In the genomic region with DNA sequence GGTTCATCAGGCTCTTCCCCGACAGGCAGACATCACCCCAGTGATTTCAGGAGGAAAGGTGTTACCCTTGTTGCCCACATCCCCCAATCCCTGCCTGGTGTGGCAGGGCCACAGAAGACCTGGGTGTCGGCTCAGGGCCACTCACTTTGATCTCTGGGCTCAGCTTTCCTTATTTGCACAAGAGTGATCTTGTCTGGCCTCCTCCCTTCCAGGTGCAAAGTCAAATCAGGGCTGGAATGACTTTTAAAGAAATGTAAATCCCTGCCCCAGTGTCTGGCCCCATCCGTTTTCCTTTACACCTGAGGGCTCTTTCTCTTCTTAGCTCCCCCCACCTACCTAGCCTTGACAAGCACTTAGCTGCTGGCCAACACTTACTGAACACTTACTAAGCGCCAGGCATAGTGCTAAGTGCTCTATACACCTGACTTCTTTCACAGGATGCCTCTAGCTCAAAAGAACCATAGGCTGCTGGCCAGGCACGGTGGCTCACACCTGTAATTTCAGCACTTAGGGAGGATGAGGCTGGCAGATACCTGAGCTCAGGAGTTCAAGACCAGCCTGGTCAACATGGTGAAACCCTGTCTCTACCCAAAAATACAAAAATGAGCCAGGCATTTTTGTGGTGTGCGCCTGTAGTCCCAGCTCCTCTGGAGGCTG, we compare ENCODE assay signal across 22 cellular contexts. TPM values are rescaled to one million over a fixed set of nuclear protein-coding genes. Genes with fewer than 3 reads are reported as not detected.
DNase-seq lines count a peak whose midpoint lies in the region; ATAC-seq and TF ChIP-seq lines count a peak whose summit lies in the region.
"Had no signal": no experiment of that assay in that cellular context is flagged by ENCODE, and none has a peak within 500 bp of the region (broad histone marks: within the 10 kb centered on the region; RNA-seq: fewer than 3 reads in every experiment).

No MANE protein-coding gene starts in this region.

- H3K27me3 Mint-ChIP-seq in WTC11 (ENCODE audit: low read depth) (peaks cover 19% of the 10 kb centered on the region), neural crest cell (ENCODE audit: low read depth) (peaks cover 82% of the 10 kb centered on the region), natural killer cell (ENCODE audit: low read depth in 2 of 2) (peaks cover 25 to 29% of the 10 kb centered on the region in 2 donors)

- DNase-seq in GM10266 (ENCODE audit: extremely low spot score), result peak; percentile 8
- peak; percentile 67 for DNase-seq in WTC11 (ENCODE audit: low spot score)
- no peak for DNase-seq in neural crest cell (ENCODE audit: low read depth, low spot score)
- DNase-seq in natural killer cell, result no peak
- no peak for DNase-seq in activated CD4-positive, CD25-positive, alpha-beta regulatory T cell (lab: John Stamatoyannopoulos, UW)
- DNase-seq: activated CD8-positive, alpha-beta T cell treated with anti-CD3 and anti-CD28 coated beads, Interleukin-2, amount 10 ng/mL, durations not matched to agents 7 days and 5 days; EL; HFFc6; immature natural killer cell; midbrain; PC-9; SK-N-SH; stimulated activated naive CD4-positive, alpha-beta T cell treated with Interleukin-2 at 50 U/mL for 16 hours had no signal

- TF ChIP-seq CTCF in GM10266 (IDR thresholded peaks at IDR 0.05; ENCODE audit: control insufficient read depth, insufficient read depth, low read depth, missing control alignments) (no peak), WTC11 (IDR thresholded peaks at IDR 0.05) (no peak), neural crest cell (conservative IDR thresholded peaks at IDR 0.05) (no peak), natural killer cell (IDR thresholded peaks at IDR 0.05) (no peak)

- peak overlapping the region; percentile 58 for H3K4me3 ChIP-seq in iPS-15b (ENCODE audit: low read depth, low read length)
- H3K4me3 ChIP-seq: ascending aorta, GM12878, pancreas, PC-9 had no signal

- H3K4me1 Mint-ChIP-seq in WTC11 (peaks cover 74% of the 10 kb centered on the region), neural crest cell (peaks cover 6% of the 10 kb centered on the region), natural killer cell (peaks cover 7 to 17% of the 10 kb centered on the region in 2 donors)

- peaks cover 27% of the 10 kb centered on the region for H3K27me3 ChIP-seq in iPS-15b (ENCODE audit: control insufficient read depth, insufficient read depth, low read length)

- ATAC-seq in WTC11 (peak; percentile 65), HG02981 (IDR thresholded peaks at IDR 0.05; ENCODE audit: unreplicated experiment) (no peak), natural killer cell (no peak)
- ATAC-seq: activated CD8-positive, alpha-beta T cell treated with anti-CD3 and anti-CD28 coated beads, Interleukin-2, amount 10 ng/mL, durations not matched to agents 7 days and 5 days; GM12878; pancreas had no signal

- no peaks in the 10 kb centered on the region for H3K9me3 Mint-ChIP-seq in WTC11
- H3K9me3 Mint-ChIP-seq in neural crest cell, result no peaks in the 10 kb centered on the region
- H3K9me3 Mint-ChIP-seq in natural killer cell, result no peaks in the 10 kb centered on the region
- H3K9me3 Mint-ChIP-seq: HFFc6, immature natural killer cell had no signal

- H3K36me3 Mint-ChIP-seq in WTC11, result peaks cover 6% of the 10 kb centered on the region
- peaks cover 3% of the 10 kb centered on the region for H3K36me3 Mint-ChIP-seq in neural crest cell (ENCODE audit: low read depth)
- H3K36me3 Mint-ChIP-seq in natural killer cell, result no peaks in the 10 kb centered on the region

- no peaks in the 10 kb centered on the region for H3K9me3 ChIP-seq in iPS-15b (ENCODE audit: control insufficient read depth, insufficient read depth, low read length)
- H3K9me3 ChIP-seq: ascending aorta, pancreas, SK-N-SH had no signal

- H3K4me3 Mint-ChIP-seq in WTC11 (peak overlapping the region; percentile 77), neural crest cell (peak overlapping the region; percentile 29), natural killer cell (no peak overlapping the region)
- H3K4me3 Mint-ChIP-seq: activated CD8-positive, alpha-beta T cell treated with anti-CD3 and anti-CD28 coated beads, Interleukin-2, amount 10 ng/mL, durations not matched to agents 7 days and 5 days; HFFc6 had no signal

- no peak overlapping the region for H3K9ac ChIP-seq in iPS-15b (ENCODE audit: low read depth, low read length)
- H3K9ac ChIP-seq: BLaER1, SK-N-SH had no signal

- H3K4me1 ChIP-seq in iPS-15b (ENCODE audit: control insufficient read depth, insufficient read depth, low read length), result peaks cover 20% of the 10 kb centered on the region
- H3K4me1 ChIP-seq: BLaER1 had no signal

- CTCF ChIA-PET in WTC11 (lab: Charles Lee), result interaction anchor here (0.6 to 2.4 kb wide), 15 partner anchors 8 to 296 kb away, joined by 3 to 19 read pairs (median 4); partner anchors contain the start of genes EIF4EBP2 and TYSND1

- POLR2A ChIA-PET in WTC11 (lab: Charles Lee), result interaction anchor here (0.8 to 1.7 kb wide), 5 partner anchors 13 to 55 kb away, joined by 3 to 16 read pairs (median 6); partner anchors contain the start of genes EIF4EBP2 and PALD1

- no peaks in the 10 kb centered on the region for H3K36me3 ChIP-seq in iPS-15b (ENCODE audit: control insufficient read depth, insufficient read depth, low read length)
- H3K36me3 ChIP-seq: ascending aorta, pancreas had no signal

- intact Hi-C loops in natural killer cell (cut with micrococcal nuclease), result no loop called here

- H3K27ac Mint-ChIP-seq in WTC11 (peak overlapping the region; percentile 95), neural crest cell (ENCODE audit: unreplicated experiment) (no peak overlapping the region), natural killer cell (no peak overlapping the region)
- H3K27ac Mint-ChIP-seq: activated CD8-positive, alpha-beta T cell treated with anti-CD3 and anti-CD28 coated beads, Interleukin-2, amount 10 ng/mL, durations not matched to agents 7 days and 5 days; HFFc6; immature natural killer cell had no signal

TF ChIP-seq in WTC11, 78 proteins besides CTCF, POLR2A, EP300 and RAD21 (continues in another document):
- TF ChIP-seq ZNF416 (CRISPR knock-in tag; IDR thresholded peaks at IDR 0.05) (no peak), MYBL2 (CRISPR knock-in tag; IDR thresholded peaks at IDR 0.05) (peak; percentile 49; the same call in 1 of the 2 replicates), NFE2L1 (CRISPR knock-in tag; IDR thresholded peaks at IDR 0.05) (peak; percentile 74), OVOL2 (CRISPR knock-in tag; IDR thresholded peaks at IDR 0.05; ENCODE audit: borderline replicate concordance) (no peak)
- TF ChIP-seq, protein P1, sequence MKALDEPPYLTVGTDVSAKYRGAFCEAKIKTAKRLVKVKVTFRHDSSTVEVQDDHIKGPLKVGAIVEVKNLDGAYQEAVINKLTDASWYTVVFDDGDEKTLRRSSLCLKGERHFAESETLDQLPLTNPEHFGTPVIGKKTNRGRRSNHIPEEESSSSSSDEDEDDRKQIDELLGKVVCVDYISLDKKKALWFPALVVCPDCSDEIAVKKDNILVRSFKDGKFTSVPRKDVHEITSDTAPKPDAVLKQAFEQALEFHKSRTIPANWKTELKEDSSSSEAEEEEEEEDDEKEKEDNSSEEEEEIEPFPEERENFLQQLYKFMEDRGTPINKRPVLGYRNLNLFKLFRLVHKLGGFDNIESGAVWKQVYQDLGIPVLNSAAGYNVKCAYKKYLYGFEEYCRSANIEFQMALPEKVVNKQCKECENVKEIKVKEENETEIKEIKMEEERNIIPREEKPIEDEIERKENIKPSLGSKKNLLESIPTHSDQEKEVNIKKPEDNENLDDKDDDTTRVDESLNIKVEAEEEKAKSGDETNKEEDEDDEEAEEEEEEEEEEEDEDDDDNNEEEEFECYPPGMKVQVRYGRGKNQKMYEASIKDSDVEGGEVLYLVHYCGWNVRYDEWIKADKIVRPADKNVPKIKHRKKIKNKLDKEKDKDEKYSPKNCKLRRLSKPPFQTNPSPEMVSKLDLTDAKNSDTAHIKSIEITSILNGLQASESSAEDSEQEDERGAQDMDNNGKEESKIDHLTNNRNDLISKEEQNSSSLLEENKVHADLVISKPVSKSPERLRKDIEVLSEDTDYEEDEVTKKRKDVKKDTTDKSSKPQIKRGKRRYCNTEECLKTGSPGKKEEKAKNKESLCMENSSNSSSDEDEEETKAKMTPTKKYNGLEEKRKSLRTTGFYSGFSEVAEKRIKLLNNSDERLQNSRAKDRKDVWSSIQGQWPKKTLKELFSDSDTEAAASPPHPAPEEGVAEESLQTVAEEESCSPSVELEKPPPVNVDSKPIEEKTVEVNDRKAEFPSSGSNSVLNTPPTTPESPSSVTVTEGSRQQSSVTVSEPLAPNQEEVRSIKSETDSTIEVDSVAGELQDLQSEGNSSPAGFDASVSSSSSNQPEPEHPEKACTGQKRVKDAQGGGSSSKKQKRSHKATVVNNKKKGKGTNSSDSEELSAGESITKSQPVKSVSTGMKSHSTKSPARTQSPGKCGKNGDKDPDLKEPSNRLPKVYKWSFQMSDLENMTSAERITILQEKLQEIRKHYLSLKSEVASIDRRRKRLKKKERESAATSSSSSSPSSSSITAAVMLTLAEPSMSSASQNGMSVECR (CRISPR knock-in tag; IDR thresholded peaks at IDR 0.05; ENCODE audit: borderline replicate concordance), result 0 out of 2 replicates have a peak, but pooled peaks have one; percentile 57

RNA-seq across cellular contexts. Expression of gene NODAL, which starts 1.0 kb away (rescaled TPM):
- 41.1 to 57.0 TPM (median 41.5 TPM) in 3 replicates for total RNA-seq in WTC11 (2021)
- total RNA-seq in neural crest cell, result not detected in 2 replicates
- total RNA-seq in natural killer cell, result not detected
- total RNA-seq: activated CD8-positive, alpha-beta T cell treated with anti-CD3 and anti-CD28 coated beads, Interleukin-2, amount 10 ng/mL, durations not matched to agents 7 days and 5 days; ascending aorta; dermis microvascular lymphatic vessel endothelial cell; GM12878; HFFc6; LHCN-M2; NCI-H460; pancreas; PC-9 had no signal

RNA-seq across cellular contexts. Expression of gene PALD1, which starts 36.1 kb away (rescaled TPM):
- total RNA-seq in WTC11 (2021) (36.1 to 43.6 TPM (median 38.5 TPM) in 3 replicates), neural crest cell (14.1 and 14.3 TPM in 2 replicates), natural killer cell (under 1 TPM in 1 of 3 donors, not detected in 2; 0.21 TPM)
- total RNA-seq: HFFc6 had no signal

RNA-seq across cellular contexts. Expression of gene EIF4EBP2, which starts 38.5 kb away (rescaled TPM):
- total RNA-seq in WTC11 (2021), result 111 to 114 TPM (median 112 TPM) in 3 replicates
- 155 and 163 TPM in 2 replicates for total RNA-seq in neural crest cell
- total RNA-seq in natural killer cell, result 10 to 100 TPM; 60.6 to 71.6 (median 71.1) TPM

Comparison
In these comparisons a context has a peak if more than half of its experiments do, and no peak if none do; other contexts are left out.
1. DNase-seq: peak in GM10266 (single experiment) and WTC11 (single experiment); none in neural crest cell (single experiment), natural killer cell (single experiment) and activated CD4-positive, CD25-positive, alpha-beta regulatory T cell (0 of 4).
2. RNA of gene NODAL, which starts 1.0 kb away (total RNA-seq): 41.1 to 57.0 TPM in WTC11; not detected in neural crest cell and not detected in natural killer cell; every median in the first group is over 10 times any median in the second.
3. RNA of gene PALD1, which starts 36.1 kb away (total RNA-seq): 36.1 to 43.6 TPM in WTC11 and 14.1 to 14.3 TPM in neural crest cell; 0.21 TPM in natural killer cell; every median in the first group is over 10 times any median in the second.